Comparison of ENCODE assay signal across 8 cellular contexts in genomic region chr1:175192630-175193338, GRCh38. TPM values are rescaled to one million over a fixed set of nuclear protein-coding genes. Genes with fewer than 3 reads are reported as not detected.
DNase-seq lines count a peak whose midpoint lies in the region; ATAC-seq and TF ChIP-seq lines count a peak whose summit lies in the region.

TSS of gene KIAA0040 (minus strand) at chr1:175192776. CDS start at chr1:175161013, 31,763 bp downstream.

- no peaks in the 10 kb centered on the region for H3K27me3 Mint-ChIP-seq in natural killer cell (ENCODE audit: low read depth in 2 of 2)
- H3K27me3 Mint-ChIP-seq in stimulated activated naive CD8-positive, alpha-beta T cell treated with anti-CD3 and anti-CD28 coated beads, Interleukin-15, amount 100 ng/mL, for 72 hours: no peaks in the 10 kb centered on the region

- H3K27me3 ChIP-seq in AG04450 (ENCODE audit: control insufficient read depth, insufficient read depth, low read length): peaks cover 11% of the 10 kb centered on the region
- H3K27me3 ChIP-seq in NT2/D1 (ENCODE audit: insufficient read depth, insufficient read length): peaks cover 18% of the 10 kb centered on the region

- no peaks in the 10 kb centered on the region for H3K36me3 Mint-ChIP-seq in natural killer cell

- peak within 1 kb of the TSS; percentile 27 to 59 for H3K27ac Mint-ChIP-seq in natural killer cell
- H3K27ac Mint-ChIP-seq in stimulated activated naive CD8-positive, alpha-beta T cell treated with anti-CD3 and anti-CD28 coated beads, Interleukin-15, amount 100 ng/mL, for 72 hours: peak within 1 kb of the TSS; percentile 86 to 94

- H3K27ac ChIP-seq in AG04450 (ENCODE audit: low read depth, low read length): no peak within 1 kb of the TSS

- H3K4me1 ChIP-seq in NT2/D1 (ENCODE audit: insufficient read depth, insufficient read length): peaks cover 3% of the 10 kb centered on the region

- H3K4me3 ChIP-seq in AG04450 (ENCODE audit: low read depth, low read length) (peak within 1 kb of the TSS; percentile 53), NT2/D1 (ENCODE audit: insufficient read length, low read depth) (peak within 1 kb of the TSS; percentile 66)

- H3K9ac ChIP-seq in NT2/D1 (ENCODE audit: insufficient read length, low read depth): peak within 1 kb of the TSS; percentile 76

- CTCF ChIA-PET in AG04450 (lab: Charles Lee): interaction anchor here (1.2 kb wide), 1 partner anchor 68 kb away, joined by 3 read pairs; no protein-coding TSS in a partner anchor

- H3K4me3 Mint-ChIP-seq in natural killer cell: peak within 1 kb of the TSS; percentile 96
- H3K4me3 Mint-ChIP-seq in stimulated activated naive CD8-positive, alpha-beta T cell treated with anti-CD3 and anti-CD28 coated beads, Interleukin-15, amount 100 ng/mL, for 72 hours: peak within 1 kb of the TSS; percentile 82 to 92

- H3K9me3 ChIP-seq in AG04450 (ENCODE audit: control insufficient read depth, insufficient read depth, low read length): no peaks in the 10 kb centered on the region; the same call in 1 of the 2 replicates
- H3K9me3 ChIP-seq in NT2/D1 (ENCODE audit: insufficient read depth, low read length): no peaks in the 10 kb centered on the region

- ATAC-seq in GM18868 (IDR thresholded peaks at IDR 0.05; ENCODE audit: unreplicated experiment) (peak; percentile 39), HG03097 (IDR thresholded peaks at IDR 0.05; ENCODE audit: low FRiP score, unreplicated experiment) (peak; percentile 46), esophagus mucosa (peak; percentile 86), natural killer cell (peak; percentile 56 to 62 (median 59))
- peak; percentile 81 for ATAC-seq in stimulated activated naive CD8-positive, alpha-beta T cell treated with anti-CD3 and anti-CD28 coated beads, Interleukin-15, amount 100 ng/mL, for 72 hours

- intact Hi-C loops in natural killer cell (cut with micrococcal nuclease): no loop called here

- DNase-seq in AG04450 (ENCODE audit: low read depth, low spot score): no peak
- DNase-seq in NT2/D1 (ENCODE audit: low read depth, low spot score): peak; percentile 25
- peak; percentile 36 for DNase-seq in activated T-cell treated with anti-CD3 and anti-CD28 coated beads for 1 hour (ENCODE audit: low read depth)
- no peak for DNase-seq in natural killer cell
- DNase-seq in stimulated activated naive CD8-positive, alpha-beta T cell treated with anti-CD3 and anti-CD28 coated beads, Interleukin-15, amount 100 ng/mL, for 72 hours: peak; percentile 57 to 63

- TF ChIP-seq CTCF in AG04450 (IDR thresholded peaks at IDR 0.05; ENCODE audit: low read depth, low read length): no peak
- no peak for TF ChIP-seq CTCF in natural killer cell (IDR thresholded peaks at IDR 0.05)

- no peaks in the 10 kb centered on the region for H3K9me3 Mint-ChIP-seq in natural killer cell
- H3K9me3 Mint-ChIP-seq in stimulated activated naive CD8-positive, alpha-beta T cell treated with anti-CD3 and anti-CD28 coated beads, Interleukin-15, amount 100 ng/mL, for 72 hours: no peaks in the 10 kb centered on the region

- POLR2A ChIA-PET in AG04450 (lab: Yijun Ruan, JAX): no interaction called here

- H3K36me3 ChIP-seq in NT2/D1 (ENCODE audit: insufficient read depth, insufficient read length, low read length): peaks cover 5% of the 10 kb centered on the region

- H3K4me1 Mint-ChIP-seq in natural killer cell: peaks cover 39 to 47% of the 10 kb centered on the region in 2 donors
- H3K4me1 Mint-ChIP-seq in stimulated activated naive CD8-positive, alpha-beta T cell treated with anti-CD3 and anti-CD28 coated beads, Interleukin-15, amount 100 ng/mL, for 72 hours: peaks cover 50% of the 10 kb centered on the region

RNA-seq across cellular contexts. Expression of gene KIAA0040, which starts in this region (rescaled TPM):
- polyA plus RNA-seq in AG04450 (2011; rRNA removed): not detected in 2 replicates
- not detected in 2 replicates for polyA minus RNA-seq in AG04450 (2011; rRNA and poly(A)+ RNA removed)
- 6.3 TPM for total RNA-seq in esophagus mucosa
- total RNA-seq in natural killer cell: 10 to 100 TPM; 18.0 to 21.2 (median 19.4) TPM

Comparison
In these comparisons a context has a peak if more than half of its experiments do, and no peak if none do; other contexts are left out.
1. DNase-seq: peak in NT2/D1 (single experiment), activated T-cell treated with anti-CD3 and anti-CD28 coated beads for 1 hour (single experiment) and stimulated activated naive CD8-positive, alpha-beta T cell treated with anti-CD3 and anti-CD28 coated beads, Interleukin-15, amount 100 ng/mL, for 72 hours (2 of 2); none in AG04450 (single experiment) and natural killer cell (single experiment).
2. Peak in every context shown above with its lines, with median percentiles within 50 percentile points of each other: ATAC-seq.